Comparison of ENCODE assay signal across 8 cellular contexts in genomic region chr5:131164161-131164930, GRCh38. TPM values are rescaled to one million over a fixed set of nuclear protein-coding genes. Genes with fewer than 3 reads are reported as not detected.
DNase-seq lines count a peak whose midpoint lies in the region; ATAC-seq and TF ChIP-seq lines count a peak whose summit lies in the region.

No MANE protein-coding gene starts in this region.

- no peaks in the 10 kb centered on the region for H3K27me3 Mint-ChIP-seq in activated CD4-positive, alpha-beta T cell treated with anti-CD3 and anti-CD28 coated beads, Interleukin-2, amount 10 ng/mL, durations not matched to agents 24 days and 14 days

- peak overlapping the region; percentile 99 for H3K4me3 Mint-ChIP-seq in activated CD4-positive, alpha-beta T cell treated with anti-CD3 and anti-CD28 coated beads, Interleukin-2, amount 10 ng/mL, durations not matched to agents 24 days and 14 days

- intact Hi-C loops in activated CD4-positive, alpha-beta T cell treated with anti-CD3 and anti-CD28 coated beads, Interleukin-2, amount 10 ng/mL, durations not matched to agents 24 days and 14 days (cut with micrococcal nuclease), result loop anchor here (2.0 kb wide), 1 partner anchor 218 kb away; no protein-coding TSS in a partner anchor

- H3K36me3 ChIP-seq in ACC112 (ENCODE audit: insufficient read depth, low read length), result peaks cover 24% of the 10 kb centered on the region

- peak overlapping the region; percentile 97 for H3K27ac Mint-ChIP-seq in activated CD4-positive, alpha-beta T cell treated with anti-CD3 and anti-CD28 coated beads, Interleukin-2, amount 10 ng/mL, durations not matched to agents 24 days and 14 days

- no peaks in the 10 kb centered on the region for H3K4me1 ChIP-seq in ACC112 (ENCODE audit: control insufficient read depth, insufficient read depth, low read length, unreplicated experiment)

- no peak for TF ChIP-seq CTCF in coronary artery (IDR thresholded peaks at IDR 0.05)

- peak overlapping the region; percentile 99 for H2AFZ ChIP-seq in ACC112 (ENCODE audit: low read length, unreplicated experiment)

- H3K4me3 ChIP-seq in ACC112 (ENCODE audit: low read depth, low read length), result peak overlapping the region; percentile 83
- H3K4me3 ChIP-seq in coronary artery, result peak overlapping the region; percentile 96

- no peaks in the 10 kb centered on the region for H3K27me3 ChIP-seq in ACC112 (ENCODE audit: insufficient read depth, low read length)

- H3K36me3 Mint-ChIP-seq in activated CD4-positive, alpha-beta T cell treated with anti-CD3 and anti-CD28 coated beads, Interleukin-2, amount 10 ng/mL, durations not matched to agents 24 days and 14 days (ENCODE audit: low read depth), result peaks cover 45% of the 10 kb centered on the region

- H3K79me2 ChIP-seq in ACC112 (ENCODE audit: control insufficient read depth, insufficient read depth, low read length, unreplicated experiment), result peaks cover 51% of the 10 kb centered on the region

- ATAC-seq in GM18508 (IDR thresholded peaks at IDR 0.05; ENCODE audit: insufficient read depth, unreplicated experiment) (peak; percentile 35), HG03039 (IDR thresholded peaks at IDR 0.05; ENCODE audit: unreplicated experiment) (peak; percentile 77), left lobe of liver (peak; percentile 76)

- H3K4me1 Mint-ChIP-seq in activated CD4-positive, alpha-beta T cell treated with anti-CD3 and anti-CD28 coated beads, Interleukin-2, amount 10 ng/mL, durations not matched to agents 24 days and 14 days, result peaks cover 41% of the 10 kb centered on the region

- no peaks in the 10 kb centered on the region for H3K9me3 Mint-ChIP-seq in activated CD4-positive, alpha-beta T cell treated with anti-CD3 and anti-CD28 coated beads, Interleukin-2, amount 10 ng/mL, durations not matched to agents 24 days and 14 days

- DNase-seq in NCI-H2227 (lab: John Stamatoyannopoulos, UW; ENCODE audit: unreplicated experiment) (peak; percentile 45), coronary artery (ENCODE audit: low spot score) (peak; percentile 79), left lobe of liver (ENCODE audit: low spot score) (peak; percentile 71)
- peak; percentile 92 for DNase-seq in activated CD4-positive, alpha-beta T cell treated with anti-CD3 and anti-CD28 coated beads, Interleukin-2, amount 10 ng/mL, durations not matched to agents 24 days and 14 days
- peak; percentile 66 for DNase-seq in stimulated activated CD4-positive, alpha-beta T cell treated with anti-CD3 and anti-CD28 coated beads, Interleukin-2, amount 100 ng/mL, for 4 hours (ENCODE audit: low read depth)

- H3K27ac ChIP-seq in ACC112 (ENCODE audit: low read depth, low read length), result peak overlapping the region; percentile 81
- H3K27ac ChIP-seq in coronary artery, result peak overlapping the region; percentile 91 to 93

RNA-seq across cellular contexts. Expression of gene HINT1, which starts 0.7 kb away (rescaled TPM):
- 280 and 282 TPM in 2 replicates for total RNA-seq in activated CD4-positive, alpha-beta T cell treated with anti-CD3 and anti-CD28 coated beads, Interleukin-2, amount 10 ng/mL, durations not matched to agents 24 days and 14 days
- 178 TPM for total RNA-seq in left lobe of liver

RNA-seq across cellular contexts. Expression of gene LYRM7, which starts 6.4 kb away (rescaled TPM):
- 17.9 and 18.1 TPM in 2 replicates for total RNA-seq in activated CD4-positive, alpha-beta T cell treated with anti-CD3 and anti-CD28 coated beads, Interleukin-2, amount 10 ng/mL, durations not matched to agents 24 days and 14 days
- total RNA-seq in left lobe of liver, result 4.8 TPM

Comparison
In these comparisons a context has a peak if more than half of its experiments do, and no peak if none do; other contexts are left out.
1. Peak in every context shown above with its lines: DNase-seq, ATAC-seq, H3K4me3 ChIP-seq and H3K27ac ChIP-seq.